ENCODE assay signal across 18 cellular contexts in the genomic region with DNA sequence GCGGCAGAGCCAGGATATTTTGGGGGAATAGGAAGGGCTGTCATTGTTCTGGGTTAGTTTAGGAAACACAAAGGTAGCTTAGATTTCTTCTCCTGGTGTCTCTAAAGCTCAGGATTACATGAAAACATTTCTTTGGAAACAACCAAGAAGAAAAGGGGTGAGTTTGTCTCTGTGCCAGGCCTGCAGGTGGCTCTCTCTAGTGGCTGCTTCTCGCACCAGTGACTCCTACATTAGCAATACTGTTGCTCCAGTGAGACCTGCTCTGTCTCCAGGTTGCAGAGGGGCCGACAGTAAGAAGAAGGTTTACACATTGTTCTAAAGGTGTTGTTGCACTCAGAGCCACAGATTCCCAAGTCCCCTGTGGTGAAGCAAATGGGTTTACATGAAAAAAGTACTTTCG.
DNase-seq lines count a peak whose midpoint lies in the region; ATAC-seq and TF ChIP-seq lines count a peak whose summit lies in the region.
"Had no signal": no experiment of that assay in that cellular context is flagged by ENCODE, and none has a peak within 500 bp of the region (broad histone marks: within the 10 kb centered on the region; RNA-seq: fewer than 3 reads in every experiment).

No MANE protein-coding gene starts in this region.

- no peak for TF ChIP-seq EP300 in Ishikawa (IDR thresholded peaks at IDR 0.05; ENCODE audit: borderline replicate concordance)

- peak; percentile 21; the same call in 1 of the 2 replicates for TF ChIP-seq RAD21 in Ishikawa (IDR thresholded peaks at IDR 0.05; ENCODE audit: low read depth)

- peak; percentile 34; the same call in 2 of the 3 replicates for TF ChIP-seq CTCF in GM12872 (IDR thresholded peaks at IDR 0.05; ENCODE audit: insufficient read depth, low read depth, low read length)

- intact Hi-C loops in Right ventricle myocardium inferior (cut with DNase I) = no loop called here

- DNase-seq in SK-MEL-5 (ENCODE audit: low read depth, low spot score) = peak; percentile 5
- peak; percentile 1 for DNase-seq in kidney tubule cell (ENCODE audit: low spot score)
- DNase-seq in Right ventricle myocardium inferior (ENCODE audit: missing footprints) = no peak
- no peak for DNase-seq in SW480 (ENCODE audit: low spot score)
- DNase-seq: activated CD4-positive, alpha-beta T cell treated with anti-CD3 and anti-CD28 coated beads, Interleukin-2, amount 10 ng/mL, durations not matched to agents 7 days and 5 days; activated T-cell treated with anti-CD3 and anti-CD28 coated beads for 4 hours; left cardiac atrium; NCI-H1436 treated with DMSO at 0.1 percent for 48 hours; NCI-H526 treated with DMSO at 0.1 percent for 48 hours; occipital lobe; Right ventricle myocardium superior; stimulated activated CD4-positive, alpha-beta T cell treated with anti-CD3 and anti-CD28 coated beads, Interleukin-2, amount 100 ng/mL, for 24 hours; substantia nigra; T-helper 9 cell had no signal

- ATAC-seq in Right ventricle myocardium inferior (no peak), HG03342 (IDR thresholded peaks at IDR 0.05; ENCODE audit: unreplicated experiment) (no peak)
- ATAC-seq: left cardiac atrium, sciatic nerve had no signal

- in situ Hi-C loops in SK-MEL-5 (cut with HindIII; ENCODE audit: low pct_unique_long_range_greater_than_20kb, low sequenced_read_pairs) = no loop called here

TF ChIP-seq in Ishikawa, 13 proteins besides CTCF, POLR2A, EP300 and RAD21:
- TF ChIP-seq, protein P1, sequence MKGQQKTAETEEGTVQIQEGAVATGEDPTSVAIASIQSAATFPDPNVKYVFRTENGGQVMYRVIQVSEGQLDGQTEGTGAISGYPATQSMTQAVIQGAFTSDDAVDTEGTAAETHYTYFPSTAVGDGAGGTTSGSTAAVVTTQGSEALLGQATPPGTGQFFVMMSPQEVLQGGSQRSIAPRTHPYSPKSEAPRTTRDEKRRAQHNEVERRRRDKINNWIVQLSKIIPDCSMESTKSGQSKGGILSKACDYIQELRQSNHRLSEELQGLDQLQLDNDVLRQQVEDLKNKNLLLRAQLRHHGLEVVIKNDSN (IDR thresholded peaks at IDR 0.05) = no peak
- TF ChIP-seq EGR1 (IDR thresholded peaks at IDR 0.05) = no peak
- TF ChIP-seq TEAD4 (IDR thresholded peaks at IDR 0.05) = no peak
- TF ChIP-seq, protein P2, sequence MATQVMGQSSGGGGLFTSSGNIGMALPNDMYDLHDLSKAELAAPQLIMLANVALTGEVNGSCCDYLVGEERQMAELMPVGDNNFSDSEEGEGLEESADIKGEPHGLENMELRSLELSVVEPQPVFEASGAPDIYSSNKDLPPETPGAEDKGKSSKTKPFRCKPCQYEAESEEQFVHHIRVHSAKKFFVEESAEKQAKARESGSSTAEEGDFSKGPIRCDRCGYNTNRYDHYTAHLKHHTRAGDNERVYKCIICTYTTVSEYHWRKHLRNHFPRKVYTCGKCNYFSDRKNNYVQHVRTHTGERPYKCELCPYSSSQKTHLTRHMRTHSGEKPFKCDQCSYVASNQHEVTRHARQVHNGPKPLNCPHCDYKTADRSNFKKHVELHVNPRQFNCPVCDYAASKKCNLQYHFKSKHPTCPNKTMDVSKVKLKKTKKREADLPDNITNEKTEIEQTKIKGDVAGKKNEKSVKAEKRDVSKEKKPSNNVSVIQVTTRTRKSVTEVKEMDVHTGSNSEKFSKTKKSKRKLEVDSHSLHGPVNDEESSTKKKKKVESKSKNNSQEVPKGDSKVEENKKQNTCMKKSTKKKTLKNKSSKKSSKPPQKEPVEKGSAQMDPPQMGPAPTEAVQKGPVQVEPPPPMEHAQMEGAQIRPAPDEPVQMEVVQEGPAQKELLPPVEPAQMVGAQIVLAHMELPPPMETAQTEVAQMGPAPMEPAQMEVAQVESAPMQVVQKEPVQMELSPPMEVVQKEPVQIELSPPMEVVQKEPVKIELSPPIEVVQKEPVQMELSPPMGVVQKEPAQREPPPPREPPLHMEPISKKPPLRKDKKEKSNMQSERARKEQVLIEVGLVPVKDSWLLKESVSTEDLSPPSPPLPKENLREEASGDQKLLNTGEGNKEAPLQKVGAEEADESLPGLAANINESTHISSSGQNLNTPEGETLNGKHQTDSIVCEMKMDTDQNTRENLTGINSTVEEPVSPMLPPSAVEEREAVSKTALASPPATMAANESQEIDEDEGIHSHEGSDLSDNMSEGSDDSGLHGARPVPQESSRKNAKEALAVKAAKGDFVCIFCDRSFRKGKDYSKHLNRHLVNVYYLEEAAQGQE (IDR thresholded peaks at IDR 0.05; ENCODE audit: low read depth) = no peak
- no peak for TF ChIP-seq TCF12 (IDR thresholded peaks at IDR 0.05; ENCODE audit: low read depth)
- no peak for TF ChIP-seq TAF1 (IDR thresholded peaks at IDR 0.05; ENCODE audit: low read depth)
- TF ChIP-seq CEBPB (IDR thresholded peaks at IDR 0.05) = no peak
- TF ChIP-seq ZBTB7A (IDR thresholded peaks at IDR 0.05; ENCODE audit: low read depth) = no peak
- TF ChIP-seq CREB1 (IDR thresholded peaks at IDR 0.05; ENCODE audit: low read depth) = no peak
- TF ChIP-seq FOXM1 (IDR thresholded peaks at IDR 0.05; ENCODE audit: borderline replicate concordance, low read depth) = no peak
- no peak for TF ChIP-seq NFIC (IDR thresholded peaks at IDR 0.05)
- no peak for TF ChIP-seq YY1 (IDR thresholded peaks at IDR 0.05; ENCODE audit: low read depth)
- no peak for TF ChIP-seq MAX (IDR thresholded peaks at IDR 0.05)
TF ChIP-seq in Ishikawa: peak in this region for 0.

Comparison
In these comparisons a context has a peak if more than half of its experiments do, and no peak if none do; other contexts are left out.
1. DNase-seq: peak in SK-MEL-5 (single experiment) and kidney tubule cell (single experiment); none in Right ventricle myocardium inferior (single experiment) and SW480 (single experiment).